8 cellular contexts compared by ENCODE assay signal in genomic region chr19:11528551-11529341, GRCh38. TPM values are rescaled to one million over a fixed set of nuclear protein-coding genes. Genes with fewer than 3 reads are reported as not detected.
DNase-seq lines count a peak whose midpoint lies in the region; ATAC-seq, FAIRE-seq and TF ChIP-seq lines count a peak whose summit lies in the region.

ECSIT (minus strand) TSS chr19:11529134; CDS start chr19:11519170, 9,964 bp downstream.

- FAIRE-seq in keratinocyte (lab: Jason Lieb, UNC), result peak; percentile 67

- no peak for TF ChIP-seq CTCF in AG10803 (conservative IDR thresholded peaks at IDR 0.05; ENCODE audit: low read length)
- no peak for TF ChIP-seq CTCF in keratinocyte (optimal IDR thresholded peaks at IDR 0.05 in 1 of 3, IDR thresholded peaks at IDR 0.05 in 1 of 3, conservative IDR thresholded peaks at IDR 0.05 in 1 of 3; ENCODE audit: extremely low read depth in 1 of 3, insufficient read depth in 2 of 3, low read length in 3 of 3)

- H4K20me1 ChIP-seq in keratinocyte (ENCODE audit: control insufficient read depth, extremely low read depth, insufficient read depth, low read length), result no peaks in the 10 kb centered on the region

- no peaks in the 10 kb centered on the region for H3K9me3 ChIP-seq in keratinocyte (ENCODE audit: control insufficient read depth, low read depth, low read length)

- peak within 1 kb of the TSS; percentile 83 for H3K4me2 ChIP-seq in keratinocyte (ENCODE audit: control insufficient read depth, extremely low read depth, insufficient read depth, low read depth, low read length)

- ATAC-seq in HG03432 (IDR thresholded peaks at IDR 0.05; ENCODE audit: unreplicated experiment), result peak; percentile 93

- H3K27me3 ChIP-seq in keratinocyte (ENCODE audit: control insufficient read depth, extremely low read depth, insufficient read depth, low read length), result no peaks in the 10 kb centered on the region

- peaks cover 21% of the 10 kb centered on the region for H3K4me1 ChIP-seq in keratinocyte (ENCODE audit: control insufficient read depth, extremely low read depth, insufficient read depth, low read length)

- peaks cover 10% of the 10 kb centered on the region for H3K79me2 ChIP-seq in keratinocyte (ENCODE audit: control insufficient read depth, insufficient read depth, low read length)

- H3K36me3 ChIP-seq in keratinocyte (ENCODE audit: control insufficient read depth in 2 of 2, extremely low read depth in 1 of 2, insufficient read depth in 2 of 2, low read length in 2 of 2), result no peaks in the 10 kb centered on the region

- dilution Hi-C loops in keratinocyte (cut with MboI; ENCODE audit: extremely low pct_ligation_motif_present, low sequenced_read_pairs), result no loop called here

- TF ChIP-seq POLR2A in GM19099 (IDR thresholded peaks at IDR 0.05; ENCODE audit: extremely low read depth, insufficient read length, low read depth), result peak; percentile 72

- peak within 1 kb of the TSS; percentile 86 for H3K27ac ChIP-seq in keratinocyte (ENCODE audit: control insufficient read depth, insufficient read depth, low read length)

- H3K4me3 ChIP-seq in AG10803 (ENCODE audit: low read length), result peak within 1 kb of the TSS; percentile 89
- H3K4me3 ChIP-seq in keratinocyte (ENCODE audit: control insufficient read depth in 2 of 3, extremely low read depth in 1 of 3, insufficient read depth in 2 of 3, low read depth in 1 of 3, low read length in 3 of 3), result peak within 1 kb of the TSS; percentile 76 to 97 (median 94)

- peaks cover 3% of the 10 kb centered on the region for H3K9me1 ChIP-seq in keratinocyte (ENCODE audit: control insufficient read depth, extremely low read depth, insufficient read depth, low read length)

- H2AFZ ChIP-seq in keratinocyte (ENCODE audit: control insufficient read depth, low read length), result peak within 1 kb of the TSS; percentile 82

- peak within 1 kb of the TSS; percentile 89 for H3K9ac ChIP-seq in keratinocyte (ENCODE audit: control insufficient read depth, extremely low read depth, insufficient read depth, low read length)

- DNase-seq in AG10803 (ENCODE audit: low read depth) (peak; percentile 99), NCI-H510A (lab: John Stamatoyannopoulos, UW) (peak; percentile 97), cerebellum (ENCODE audit: low spot score) (peak; percentile 98), keratinocyte (ENCODE audit: low read depth, low spot score) (peak; percentile 93)
- peak; percentile 85 for DNase-seq in activated CD4-positive, alpha-beta T cell treated with anti-CD3 and anti-CD28 coated beads for 1 hour
- DNase-seq in stimulated activated CD4-positive, alpha-beta T cell treated with anti-CD3 and anti-CD28 coated beads, Interleukin-15, amount 100 ng/mL, for 1 hour (ENCODE audit: low read depth in 1 of 2, low spot score in 1 of 2), result peak; percentile 78 to 85

RNA-seq across cellular contexts. Expression of gene ECSIT, which starts in this region (rescaled TPM):
- total RNA-seq in cerebellum, result 27.0 TPM
- polyA plus RNA-seq in keratinocyte, result 16.0 to 18.8 TPM (median 18.3 TPM) in 3 replicates
- 19.1 TPM for polyA plus RNA-seq in keratinocyte (2011; ENCODE audit: low read depth)
- polyA plus RNA-seq in keratinocyte (2011; cell fraction: cytosol; rRNA removed), result 14.2 and 18.8 TPM in 2 replicates
- polyA plus RNA-seq in keratinocyte (2011; cell fraction: nucleus; rRNA removed), result 12.8 and 18.6 TPM in 2 replicates
- polyA plus RNA-seq in keratinocyte (2012; ENCODE audit: low replicate concordance), result 16.7 and 20.2 TPM in 2 replicates
- polyA minus RNA-seq in keratinocyte, result 20.1 to 35.4 TPM (median 26.3 TPM) in 3 replicates
- 40.9 TPM for polyA minus RNA-seq in keratinocyte (2011; cell fraction: cytosol; rRNA and poly(A)+ RNA removed)
- 3.8 and 6.9 TPM in 2 replicates for polyA minus RNA-seq in keratinocyte (2011; cell fraction: nucleus; rRNA and poly(A)+ RNA removed)

Comparison
In these comparisons a context has a peak if more than half of its experiments do, and no peak if none do; other contexts are left out.
1. Peak in every context shown above with its lines: DNase-seq, ATAC-seq, H3K4me3 ChIP-seq and H3K27ac ChIP-seq.